ENCODE assay signal across 18 cellular contexts in genomic region chr10:51679841-51680240, GRCh38. TPM values are rescaled to one million over a fixed set of nuclear protein-coding genes. Genes with fewer than 3 reads are reported as not detected.
DNase-seq lines count a peak whose midpoint lies in the region.
"Had no signal": no experiment of that assay in that cellular context is flagged by ENCODE, and none has a peak within 500 bp of the region (broad histone marks: within the 10 kb centered on the region; RNA-seq: fewer than 3 reads in every experiment).

No MANE protein-coding gene starts in this region.

- no peak overlapping the region for H3K56ac ChIP-seq in mesendoderm (ENCODE audit: low read length)

- no CpG with 5 or more reads among the region's 6 CpGs for WGBS in mesendoderm (ENCODE audit: extremely low coverage, insufficient coverage, low lambda C conversion rate)

- H4K8ac ChIP-seq in mesendoderm (ENCODE audit: low read depth, low read length) = no peak overlapping the region

- no peak overlapping the region for H2BK5ac ChIP-seq in mesendoderm (ENCODE audit: low read length)

- H3K79me2 ChIP-seq in mesendoderm (ENCODE audit: control insufficient read depth, insufficient read depth, low read length) = no peaks in the 10 kb centered on the region

- peak; percentile 3 for DNase-seq in NCI-H82 (lab: John Stamatoyannopoulos, UW)
- no peak for DNase-seq in NCI-H82 treated with DMSO at 0.1 percent for 48 hours (lab: John Stamatoyannopoulos, UW; ENCODE audit: unreplicated experiment)
- peak; percentile 67 for DNase-seq in ELF-1 (ENCODE audit: low read depth, low spot score)
- peak; percentile 54 for DNase-seq in mesendoderm
- DNase-seq in NCI-H2107 (lab: John Stamatoyannopoulos, UW) = no peak
- DNase-seq in activated T-cell treated with anti-CD3 and anti-CD28 coated beads, Interleukin-2, amount 50 U/mL, for 1 hour = no peak
- DNase-seq: AML-193; Caco-2; Calu3; CD4-positive, alpha-beta T cell; CD8-positive, alpha-beta T cell; DMS79 treated with DMSO at 0.1 percent for 48 hours; GDM1 had no signal

- H3K27ac ChIP-seq in mesendoderm (ENCODE audit: low read depth, low read length) = no peak overlapping the region
- H3K27ac ChIP-seq: 22Rv1; A549; BLaER1 treated with 17β-estradiol and CSF1 and Interleukin-3, amounts not matched to agents 10 nM and 100 nM; C4-2B had no signal

- H2BK120ac ChIP-seq in mesendoderm (ENCODE audit: low read depth, low read length) = no peak overlapping the region

- H3K9ac ChIP-seq in mesendoderm (ENCODE audit: low read length) = no peak overlapping the region
- H3K9ac ChIP-seq: BLaER1 treated with 17β-estradiol and CSF1 and Interleukin-3, amounts not matched to agents 10 nM and 100 nM had no signal

- no peak overlapping the region for H3K4me3 ChIP-seq in mesendoderm (ENCODE audit: low read length)
- H3K4me3 ChIP-seq: A549; BLaER1 treated with 17β-estradiol and CSF1 and Interleukin-3, amounts not matched to agents 10 nM and 100 nM; GM12878 had no signal

- H4K5ac ChIP-seq in mesendoderm (ENCODE audit: low read length) = no peak overlapping the region

- no peaks in the 10 kb centered on the region for H3K36me3 ChIP-seq in mesendoderm (ENCODE audit: control insufficient read depth, insufficient read depth, low read length)
- H3K36me3 ChIP-seq: BLaER1 treated with 17β-estradiol and CSF1 and Interleukin-3, amounts not matched to agents 10 nM and 100 nM had no signal

- no peak overlapping the region for H3K4ac ChIP-seq in mesendoderm (ENCODE audit: low read depth, low read length)

- no peaks in the 10 kb centered on the region for H3K4me1 ChIP-seq in mesendoderm (ENCODE audit: control insufficient read depth, low read depth, low read length)
- H3K4me1 ChIP-seq: A549; BLaER1 treated with 17β-estradiol and CSF1 and Interleukin-3, amounts not matched to agents 10 nM and 100 nM; Caco-2 had no signal

- no peaks in the 10 kb centered on the region for H3K27me3 ChIP-seq in mesendoderm (ENCODE audit: insufficient read depth, low read length, poor library complexity)
- H3K27me3 ChIP-seq: BLaER1 treated with 17β-estradiol and CSF1 and Interleukin-3, amounts not matched to agents 10 nM and 100 nM had no signal

- no peaks in the 10 kb centered on the region for H3K79me1 ChIP-seq in mesendoderm (ENCODE audit: low read length)

- no peak overlapping the region for H3K4me2 ChIP-seq in mesendoderm (ENCODE audit: low read length)
- H3K4me2 ChIP-seq: A549; BLaER1 treated with 17β-estradiol and CSF1 and Interleukin-3, amounts not matched to agents 10 nM and 100 nM had no signal

- no peak overlapping the region for H3K18ac ChIP-seq in mesendoderm (ENCODE audit: low read length)

- no peak overlapping the region for H3K23ac ChIP-seq in mesendoderm (ENCODE audit: low read length)

- H2AK5ac ChIP-seq in mesendoderm (ENCODE audit: low read length) = no peak overlapping the region

- H2BK15ac ChIP-seq in mesendoderm (replicated peaks; ENCODE audit: low read depth) = no peak overlapping the region

RNA-seq across cellular contexts. Expression of gene CSTF2T, which starts 19.6 kb away (rescaled TPM):
- 23.1 TPM for polyA plus RNA-seq in mesendoderm (2013, experiment 1 of 2)
- 23.3 TPM for polyA plus RNA-seq in mesendoderm (2013, experiment 2 of 2)

Comparison
In these comparisons a context has a peak if more than half of its experiments do, and no peak if none do; other contexts are left out.
1. DNase-seq: peak in NCI-H82 (single experiment), ELF-1 (single experiment) and mesendoderm (single experiment); none in NCI-H82 treated with DMSO at 0.1 percent for 48 hours (single experiment), NCI-H2107 (single experiment) and activated T-cell treated with anti-CD3 and anti-CD28 coated beads, Interleukin-2, amount 50 U/mL, for 1 hour (single experiment).